10 cellular contexts compared by ENCODE assay signal in the genomic region with DNA sequence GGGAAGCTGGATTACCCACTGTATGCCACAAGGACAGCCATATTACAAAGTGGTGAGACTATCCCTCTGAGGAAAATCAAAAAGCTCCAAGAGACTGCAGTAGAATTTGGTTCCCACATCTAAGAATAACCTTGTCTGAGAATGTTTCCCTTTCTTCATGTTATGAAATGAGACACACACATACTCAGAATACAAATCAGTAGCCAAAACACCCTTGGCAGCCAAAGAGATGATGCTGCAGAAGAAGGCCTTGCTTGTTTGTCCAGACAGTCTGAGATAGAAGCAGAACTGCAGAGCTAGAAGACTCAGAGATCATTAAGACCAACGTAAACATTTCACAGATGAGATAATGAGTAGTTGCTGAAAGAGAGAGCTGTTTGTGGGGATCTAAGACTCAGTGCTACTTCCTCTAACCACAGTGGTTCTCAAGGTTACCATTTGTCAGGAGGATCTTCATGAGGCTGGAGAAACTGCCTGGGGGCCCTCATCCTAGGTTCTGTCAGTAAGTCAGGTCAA. TPM values are rescaled to one million over a fixed set of nuclear protein-coding genes. Genes with fewer than 3 reads are reported as not detected.
DNase-seq lines count a peak whose midpoint lies in the region; ATAC-seq and TF ChIP-seq lines count a peak whose summit lies in the region.
"Had no signal": no experiment of that assay in that cellular context is flagged by ENCODE, and none has a peak within 500 bp of the region (broad histone marks: within the 10 kb centered on the region; RNA-seq: fewer than 3 reads in every experiment).

No MANE protein-coding gene starts in this region.

- TF ChIP-seq CTCF in AG10803 (conservative IDR thresholded peaks at IDR 0.05; ENCODE audit: low read length) (no peak), brain (conservative IDR thresholded peaks at IDR 0.05) (no peak), mucosa of descending colon (IDR thresholded peaks at IDR 0.05) (no peak)

- no peaks in the 10 kb centered on the region for H3K9me3 ChIP-seq in mucosa of descending colon

- no peaks in the 10 kb centered on the region for H3K27me3 Mint-ChIP-seq in brain
- H3K27me3 Mint-ChIP-seq: activated naive CD8-positive, alpha-beta T cell; CD4-positive, CD25-positive, alpha-beta regulatory T cell had no signal

- H3K4me3 ChIP-seq in AG10803 (ENCODE audit: low read length) = no peak overlapping the region
- H3K4me3 ChIP-seq in mucosa of descending colon = no peak overlapping the region

- H3K36me3 Mint-ChIP-seq in brain = peaks cover 56% of the 10 kb centered on the region

- no peaks in the 10 kb centered on the region for H3K4me1 ChIP-seq in mucosa of descending colon (ENCODE audit: low read depth)

- H3K36me3 ChIP-seq in mucosa of descending colon (ENCODE audit: low read depth) = no peaks in the 10 kb centered on the region

- DNase-seq in AG10803 (ENCODE audit: low read depth) = peak; percentile 96
- peak; percentile 52 to 59 for DNase-seq in Kasumi-1 (lab: John Stamatoyannopoulos, UW)
- DNase-seq in mucosa of descending colon = no peak
- DNase-seq in cerebellum (ENCODE audit: low spot score) = no peak
- DNase-seq in ureter (ENCODE audit: low spot score) = no peak

- intact Hi-C loops in mucosa of descending colon (cut with DNase I, micrococcal nuclease) = no loop called here

- ATAC-seq in mucosa of descending colon = peak; percentile 28
- no peak for ATAC-seq in HG02623 (IDR thresholded peaks at IDR 0.05; ENCODE audit: unreplicated experiment)
- no peak for ATAC-seq in GM18909 (IDR thresholded peaks at IDR 0.05; ENCODE audit: poor library complexity, unreplicated experiment)

- peaks cover 0 to 3% (median 0%) of the 10 kb centered on the region in 5 experiments for H3K9me3 Mint-ChIP-seq in brain
- H3K9me3 Mint-ChIP-seq: CD4-positive, CD25-positive, alpha-beta regulatory T cell had no signal

- H3K4me1 Mint-ChIP-seq in brain = peaks cover 36% of the 10 kb centered on the region

- H3K27ac Mint-ChIP-seq in brain = peak overlapping the region in 4 of 5 experiments; percentile 15 to 70 (median 18)
- H3K27ac Mint-ChIP-seq: activated naive CD8-positive, alpha-beta T cell had no signal

- no peak overlapping the region for H3K4me3 Mint-ChIP-seq in brain
- H3K4me3 Mint-ChIP-seq: activated naive CD8-positive, alpha-beta T cell; CD4-positive, CD25-positive, alpha-beta regulatory T cell had no signal

RNA-seq across cellular contexts. Expression of gene RELT, which starts 38.8 kb away (rescaled TPM):
- 8.3 TPM for polyA plus RNA-seq in brain (ENCODE audit: insufficient read depth, low read depth, low replicate concordance)
- total RNA-seq in mucosa of descending colon = 1 to 10 TPM; 2.3 to 4.7 (median 4.4) TPM
- total RNA-seq in cerebellum = 4.4 TPM
- total RNA-seq in ureter = 3.6 TPM

Comparison
In these comparisons a context has a peak if more than half of its experiments do, and no peak if none do; other contexts are left out.
1. DNase-seq: peak in AG10803 (single experiment) and Kasumi-1 (2 of 2); none in mucosa of descending colon (0 of 3), cerebellum (single experiment) and ureter (single experiment).